ENCODE assay signal across 30 cellular contexts in genomic region chr14:33239465-33239864, GRCh38.
"Had no signal": no experiment of that assay in that cellular context is flagged by ENCODE, and none has a peak within 500 bp of the region (broad histone marks: within the 10 kb centered on the region; RNA-seq: fewer than 3 reads in every experiment).

No MANE protein-coding gene starts in this region.

- FAIRE-seq: bronchial epithelial cell, TTC549 had no signal

- H3K4me3 ChIP-seq: ascending aorta, cardiac muscle cell had no signal

- H3K9me3 ChIP-seq: adrenal gland, ascending aorta had no signal

- DNase-seq: activated B cell treated with CpG ODN at 0.5 μM for 24 hours; activated CD4-positive, alpha-beta memory T cell treated with anti-CD3 and anti-CD28 coated beads for 36 hours; activated CD4-positive, alpha-beta T cell treated with anti-CD3 and anti-CD28 coated beads for 4 hours; activated CD4-positive, alpha-beta T cell treated with anti-CD3 and anti-CD28 coated beads, Interleukin-2, amount 10 ng/mL, durations not matched to agents 24 days and 14 days; activated CD4-positive, alpha-beta T cell treated with anti-CD3 and anti-CD28 coated beads, Interleukin-2, amount 50 U/mL, for 1 hour; activated CD4-positive, alpha-beta T cell treated with anti-CD3 and anti-CD28 coated beads, Interleukin-2, amount 50 U/mL, for 4 hours; activated CD4-positive, CD25-positive, alpha-beta regulatory T cell treated with anti-CD3 and anti-CD28 coated beads, Interleukin-2, amount 50 U/mL, for 72 hours; activated CD8-positive, alpha-beta memory T cell treated with anti-CD3 and anti-CD28 coated beads, Interleukin-2, amount 50 U/mL, for 4 hours; activated CD8-positive, alpha-beta T cell treated with anti-CD3 and anti-CD28 coated beads for 36 hours; activated effector memory CD4-positive, alpha-beta T cell treated with anti-CD3 and anti-CD28 coated beads, Interleukin-2, amount 50 U/mL, for 16 hours; activated gamma-delta T cell treated with Interleukin-2 at 50 U/mL for 16 hours; activated naive CD4-positive, alpha-beta T cell; activated naive CD4-positive, alpha-beta T cell treated with anti-CD3 and anti-CD28 coated beads for 36 hours; activated naive CD4-positive, alpha-beta T cell treated with anti-CD3 and anti-CD28 coated beads, Interleukin-2, amount 50 U/mL, for 16 hours; activated naive CD8-positive, alpha-beta T cell treated with anti-CD3 and anti-CD28 coated beads for 36 hours; activated T-cell treated with anti-CD3 and anti-CD28 coated beads for 4 hours; activated T-cell treated with anti-CD3 and anti-CD28 coated beads, Interleukin-2, amount 50 U/mL, for 1 hour; activated T-cell treated with anti-CD3 and anti-CD28 coated beads, Interleukin-2, amount 50 U/mL, for 4 hours; activated T-cell treated with anti-CD3 and anti-CD28 coated beads, Interleukin-2, amount 50 U/mL, for 72 hours; adrenal gland; amniotic stem cell; caudate nucleus; cerebellar nuclear complex; T-cell; T-helper 17 cell had no signal

- H3K4me1 ChIP-seq: adrenal gland, ascending aorta had no signal

- H3K36me3 ChIP-seq: adrenal gland, ascending aorta, cardiac muscle cell had no signal

- H3K27ac ChIP-seq: adrenal gland, ascending aorta, cardiac muscle cell, VCaP had no signal

- H3K27me3 ChIP-seq: adrenal gland, ascending aorta, cardiac muscle cell had no signal
